13 cellular contexts compared by ENCODE assay signal in genomic region chr10:100746413-100746931, GRCh38. TPM values are rescaled to one million over a fixed set of nuclear protein-coding genes. Genes with fewer than 3 reads are reported as not detected.
A peak's percentile ranks its signal among the peaks of the same experiment; 100 is the strongest.
DNase-seq lines count a peak whose midpoint lies in the region; ATAC-seq lines count a peak whose summit lies in the region.
"Had no signal": no experiment of that assay in that cellular context is flagged by ENCODE, and none has a peak within 500 bp of the region (broad histone marks: within the 10 kb centered on the region; RNA-seq: fewer than 3 reads in every experiment).

No MANE protein-coding gene starts in this region.

- H3K27me3 ChIP-seq in BLaER1 treated with 17β-estradiol and CSF1 and Interleukin-3, amounts not matched to agents 10 nM and 100 nM, result peaks cover 99 to 100% (median 100%) of the 10 kb centered on the region in 11 experiments
- peaks cover 96% of the 10 kb centered on the region for H3K27me3 ChIP-seq in H7 (ENCODE audit: control insufficient read depth, insufficient read depth, low read length)
- peaks cover 6 to 27% of the 10 kb centered on the region in 2 donors for H3K27me3 ChIP-seq in naive thymus-derived CD4-positive, alpha-beta T cell (ENCODE audit: control insufficient read depth in 2 of 2, insufficient read depth in 2 of 2, low read length in 2 of 2)

- H3K27ac Mint-ChIP-seq in activated naive CD8-positive, alpha-beta T cell treated with anti-CD3 and anti-CD28 coated beads, Interleukin-2, amount 50 U/mL, for 24 hours, result peak overlapping the region; percentile 24
- H3K27ac Mint-ChIP-seq in naive thymus-derived CD4-positive, alpha-beta T cell, result peak overlapping the region in 1 of 9 donors; percentile 72

- peak overlapping the region in 6 of 11 experiments; percentile 68 to 84 (median 76); a peak in 7 of 22 replicates for H3K4me2 ChIP-seq in BLaER1 treated with 17β-estradiol and CSF1 and Interleukin-3, amounts not matched to agents 10 nM and 100 nM

- H3K36me3 ChIP-seq in BLaER1 treated with 17β-estradiol and CSF1 and Interleukin-3, amounts not matched to agents 10 nM and 100 nM, result no peaks in the 10 kb centered on the region
- H3K36me3 ChIP-seq in H7 (replicated peaks; ENCODE audit: control insufficient read depth, insufficient read depth, low read length), result no peaks in the 10 kb centered on the region
- no peaks in the 10 kb centered on the region for H3K36me3 ChIP-seq in naive thymus-derived CD4-positive, alpha-beta T cell (ENCODE audit: control insufficient read depth in 2 of 3, insufficient read depth in 3 of 3, low read length in 3 of 3)
- H3K36me3 ChIP-seq: heart right ventricle, Peyer's patch had no signal

- peak overlapping the region; percentile 42 for H3K4me3 Mint-ChIP-seq in activated naive CD8-positive, alpha-beta T cell treated with anti-CD3 and anti-CD28 coated beads, Interleukin-2, amount 50 U/mL, for 24 hours
- H3K4me3 Mint-ChIP-seq in naive thymus-derived CD4-positive, alpha-beta T cell, result peak overlapping the region; percentile 38 to 86 (median 70)

- CTCF ChIA-PET in naive thymus-derived CD4-positive, alpha-beta T cell (lab: Charles Lee), result no interaction called here

- ATAC-seq in activated naive CD8-positive, alpha-beta T cell treated with anti-CD3 and anti-CD28 coated beads, Interleukin-2, amount 50 U/mL, for 24 hours, result no peak
- ATAC-seq in naive thymus-derived CD4-positive, alpha-beta T cell, result no peak
- no peak for ATAC-seq in HG02623 (IDR thresholded peaks at IDR 0.05; ENCODE audit: unreplicated experiment)
- ATAC-seq: heart right ventricle had no signal

- H3K9ac ChIP-seq in BLaER1 treated with 17β-estradiol and CSF1 and Interleukin-3, amounts not matched to agents 10 nM and 100 nM, result no peak overlapping the region

- H3K9me3 ChIP-seq in BLaER1 treated with 17β-estradiol and CSF1 and Interleukin-3, amounts not matched to agents 10 nM and 100 nM (replicated peaks in 1 of 11), result no peaks in the 10 kb centered on the region
- no peaks in the 10 kb centered on the region for H3K9me3 ChIP-seq in naive thymus-derived CD4-positive, alpha-beta T cell (ENCODE audit: control insufficient read depth in 2 of 3, low read length in 3 of 3)
- H3K9me3 ChIP-seq: heart right ventricle, Peyer's patch had no signal

- no peak overlapping the region for H3K27ac ChIP-seq in BLaER1 treated with 17β-estradiol and CSF1 and Interleukin-3, amounts not matched to agents 10 nM and 100 nM
- no peak overlapping the region for H3K27ac ChIP-seq in naive thymus-derived CD4-positive, alpha-beta T cell (ENCODE audit: low read depth, low read length)
- H3K27ac ChIP-seq: heart right ventricle, Peyer's patch, skin epidermis, VCaP had no signal

- H3K4me1 Mint-ChIP-seq in activated naive CD8-positive, alpha-beta T cell treated with anti-CD3 and anti-CD28 coated beads, Interleukin-2, amount 50 U/mL, for 24 hours, result peaks cover 40% of the 10 kb centered on the region
- peaks cover 19 to 59% (median 40%) of the 10 kb centered on the region in 7 donors for H3K4me1 Mint-ChIP-seq in naive thymus-derived CD4-positive, alpha-beta T cell

- H3K4me3 ChIP-seq in BLaER1 treated with 17β-estradiol and CSF1 and Interleukin-3, amounts not matched to agents 10 nM and 100 nM, result peak overlapping the region in 2 of 10 experiments; percentile 33 to 35; a peak in 2 of 20 replicates
- H3K4me3 ChIP-seq in H7 (ENCODE audit: insufficient read depth, low read depth, low read length), result peak overlapping the region; percentile 32; the same call in 1 of the 2 replicates
- H3K4me3 ChIP-seq in naive thymus-derived CD4-positive, alpha-beta T cell (ENCODE audit: low read length), result no peak overlapping the region

- peaks cover 82% of the 10 kb centered on the region for H3K27me3 Mint-ChIP-seq in activated naive CD8-positive, alpha-beta T cell treated with anti-CD3 and anti-CD28 coated beads, Interleukin-2, amount 50 U/mL, for 24 hours
- H3K27me3 Mint-ChIP-seq in naive thymus-derived CD4-positive, alpha-beta T cell, result peaks cover 58 to 89% (median 70%) of the 10 kb centered on the region in 5 donors

- no peaks in the 10 kb centered on the region for H3K9me3 Mint-ChIP-seq in activated naive CD8-positive, alpha-beta T cell treated with anti-CD3 and anti-CD28 coated beads, Interleukin-2, amount 50 U/mL, for 24 hours
- H3K9me3 Mint-ChIP-seq in naive thymus-derived CD4-positive, alpha-beta T cell, result no peaks in the 10 kb centered on the region

- H3K4me1 ChIP-seq in BLaER1 treated with 17β-estradiol and CSF1 and Interleukin-3, amounts not matched to agents 10 nM and 100 nM, result peaks cover 0 to 43% (median 23%) of the 10 kb centered on the region in 10 experiments; a peak in 14 of 20 replicates
- peaks cover 4 to 17% of the 10 kb centered on the region in 2 donors for H3K4me1 ChIP-seq in naive thymus-derived CD4-positive, alpha-beta T cell (ENCODE audit: control insufficient read depth in 2 of 2, insufficient read depth in 2 of 2, low read length in 2 of 2)

- intact Hi-C loops in naive thymus-derived CD4-positive, alpha-beta T cell (cut with micrococcal nuclease), result loop anchor here (5.0 to 10.0 kb wide), 5 partner anchors 81 to 1209 kb away; partner anchors contain the start of gene LBX1 (in 1 of the 2)

- POLR2A ChIA-PET in naive thymus-derived CD4-positive, alpha-beta T cell (lab: Charles Lee), result no interaction called here

- DNase-seq in H7 (no peak), SHP77 (lab: John Stamatoyannopoulos, UW) (no peak), amygdala (lab: John Stamatoyannopoulos, UW) (no peak), UCSD-AML1 (lab: John Stamatoyannopoulos, UW; ENCODE audit: unreplicated experiment) (no peak)
- no peak for DNase-seq in activated naive CD8-positive, alpha-beta T cell treated with anti-CD3 and anti-CD28 coated beads, Interleukin-2, amount 50 U/mL, for 24 hours
- no peak for DNase-seq in naive thymus-derived CD4-positive, alpha-beta T cell
- DNase-seq: heart right ventricle, midbrain, Peyer's patch had no signal

- H3K36me3 Mint-ChIP-seq in activated naive CD8-positive, alpha-beta T cell treated with anti-CD3 and anti-CD28 coated beads, Interleukin-2, amount 50 U/mL, for 24 hours (ENCODE audit: low read depth), result no peaks in the 10 kb centered on the region
- no peaks in the 10 kb centered on the region for H3K36me3 Mint-ChIP-seq in naive thymus-derived CD4-positive, alpha-beta T cell

- H4K20me1 ChIP-seq in BLaER1 treated with 17β-estradiol and CSF1 and Interleukin-3, amounts not matched to agents 10 nM and 100 nM, result peaks cover 0 to 95% (median 90%) of the 10 kb centered on the region in 11 experiments; a peak in 19 of 22 replicates

RNA-seq across cellular contexts. Expression of gene PAX2, which starts 1.1 kb away (rescaled TPM):
- 0.10 TPM in 1 of 2 replicates, not detected in the other for total RNA-seq in H7 (2014; rRNA removed; shearing (Covaris generic))
- not detected for total RNA-seq in naive thymus-derived CD4-positive, alpha-beta T cell
- polyA plus RNA-seq in naive thymus-derived CD4-positive, alpha-beta T cell, result not detected
- total RNA-seq: heart right ventricle, Peyer's patch had no signal
- polyA plus RNA-seq: heart right ventricle had no signal
